Comparison of ENCODE assay signal across 27 cellular contexts in the genomic region with DNA sequence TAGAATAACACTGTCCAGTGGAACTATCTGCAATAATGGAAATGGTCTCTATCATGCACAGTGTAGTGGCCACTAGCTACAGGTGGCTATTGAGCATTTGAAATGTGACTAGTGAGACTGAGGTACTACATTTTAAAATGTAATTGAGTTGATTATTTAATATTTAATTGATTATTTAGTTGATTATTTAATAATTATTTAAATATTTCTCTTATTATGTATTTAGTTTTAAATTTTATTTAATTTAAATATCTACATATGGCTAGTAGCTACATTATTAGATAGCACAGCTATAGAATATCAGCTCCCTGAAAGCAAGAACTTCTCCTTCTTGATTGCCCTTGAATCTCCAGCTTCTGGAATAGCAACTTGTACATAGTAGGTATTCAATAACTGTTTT. TPM values are rescaled to one million over a fixed set of nuclear protein-coding genes. Genes with fewer than 3 reads are reported as not detected.
"Had no signal": no experiment of that assay in that cellular context is flagged by ENCODE, and none has a peak within 500 bp of the region (broad histone marks: within the 10 kb centered on the region; RNA-seq: fewer than 3 reads in every experiment).

No MANE protein-coding gene starts in this region.

- ATAC-seq: Panc1, Right ventricle myocardium inferior had no signal

- FAIRE-seq: RCC 7860 had no signal

- H3K4me3 ChIP-seq: MG63, PC-9, SJCRH30, SK-N-MC had no signal

- H3K27ac ChIP-seq: PC-9, RWPE1, SJCRH30, SK-N-MC had no signal

- H3K4me1 ChIP-seq: SJCRH30 had no signal

- H3K27me3 ChIP-seq: MG63, SJCRH30 had no signal

- H3K36me3 ChIP-seq: MG63, SJCRH30 had no signal

- H3K4me2 ChIP-seq: PC-9 had no signal

- H3K9me3 ChIP-seq: MG63, SJCRH30 had no signal

- DNase-seq: Kasumi-1, NCI-H1048, NCI-H1092 treated with DMSO at 0.1 percent for 48 hours, NCI-H1105 treated with DMSO at 0.1 percent for 48 hours, NCI-H1417, NCI-H1436, NCI-H146, NCI-H187, NCI-H1930, NCI-H2029 treated with DMSO at 0.1 percent for 48 hours, NCI-H2081 treated with DMSO at 0.1 percent for 48 hours, NCI-H2107, NCI-H226, NCI-H510A treated with DMSO at 0.1 percent for 48 hours, NCI-H526 treated with DMSO at 0.1 percent for 48 hours, NCI-H774, PC-9, SHP77, SIG-M5, SJCRH30 had no signal

- H2AFZ ChIP-seq: PC-9 had no signal

RNA-seq across cellular contexts. Expression of gene ZNF521, which starts 12.8 kb away (rescaled TPM):
- total RNA-seq: NCI-H460, PC-9 had no signal
